Comparison of ENCODE assay signal across 29 cellular contexts in genomic region chr16:25868041-25868600, GRCh38.
"Had no signal": no experiment of that assay in that cellular context is flagged by ENCODE, and none has a peak within 500 bp of the region (broad histone marks: within the 10 kb centered on the region; RNA-seq: fewer than 3 reads in every experiment).

No MANE protein-coding gene starts in this region.

- H3K36me3 Mint-ChIP-seq: activated CD8-positive, alpha-beta memory T cell treated with anti-CD3 and anti-CD28 coated beads, Interleukin-2, amount 10 ng/mL, durations not matched to agents 7 days and 5 days; stimulated activated effector memory CD8-positive, alpha-beta T cell treated with anti-CD3 and anti-CD28 coated beads, Interleukin-12 subunit alpha, Interleukin-12 subunit beta, amount 100 ng/mL, for 72 hours; type B pancreatic cell had no signal

- H3K27ac Mint-ChIP-seq: activated CD8-positive, alpha-beta memory T cell treated with anti-CD3 and anti-CD28 coated beads, Interleukin-2, amount 10 ng/mL, durations not matched to agents 7 days and 5 days; activated CD8-positive, alpha-beta T cell treated with anti-CD3 and anti-CD28 coated beads, Interleukin-2, amount 10 ng/mL, durations not matched to agents 7 days and 5 days; activated naive CD4-positive, alpha-beta T cell treated with anti-CD3 and anti-CD28 coated beads, Interleukin-2, amount 50 U/mL, for 24 hours; activated naive CD8-positive, alpha-beta T cell treated with anti-CD3 and anti-CD28 coated beads, Interleukin-2, amount 50 U/mL, for 24 hours; activated T-helper 2 cell treated with anti-CD3 and anti-CD28 coated beads, Interferon-gamma antibody, Interleukin-2, Interleukin-4, amounts not matched to agents 10 μg/mL and 5 μg/mL and 100 μg/mL, durations not matched to agents 14 hours and 24 hours and 36 hours; nephron; stimulated activated effector memory CD8-positive, alpha-beta T cell treated with anti-CD3 and anti-CD28 coated beads, Interleukin-12 subunit alpha, Interleukin-12 subunit beta, amount 100 ng/mL, for 72 hours; stimulated activated naive CD8-positive, alpha-beta T cell treated with anti-CD3 and anti-CD28 coated beads, Interleukin-15, Interleukin-2, amounts not matched to agents 100 ng/mL and 50 ng/mL, for 24 hours; T-helper 1 cell treated with Interleukin-12 subunit alpha and Interleukin-12 subunit beta and Interleukin-4 antibody, amounts not matched to agents 30 μg/mL and 1 μg/mL, for 36 hours; type B pancreatic cell had no signal

- H3K9me3 Mint-ChIP-seq: activated T-helper 2 cell treated with anti-CD3 and anti-CD28 coated beads, Interferon-gamma antibody, Interleukin-2, Interleukin-4, amounts not matched to agents 10 μg/mL and 5 μg/mL and 100 μg/mL, durations not matched to agents 14 hours and 24 hours and 36 hours; nephron; type B pancreatic cell had no signal

- H3K4me3 Mint-ChIP-seq: activated CD8-positive, alpha-beta memory T cell treated with anti-CD3 and anti-CD28 coated beads, Interleukin-2, amount 10 ng/mL, durations not matched to agents 7 days and 5 days; activated CD8-positive, alpha-beta T cell treated with anti-CD3 and anti-CD28 coated beads, Interleukin-2, amount 10 ng/mL, durations not matched to agents 7 days and 5 days; activated naive CD4-positive, alpha-beta T cell treated with anti-CD3 and anti-CD28 coated beads, Interleukin-2, amount 50 U/mL, for 24 hours; activated naive CD8-positive, alpha-beta T cell treated with anti-CD3 and anti-CD28 coated beads, Interleukin-2, amount 50 U/mL, for 24 hours; nephron; stimulated activated effector memory CD8-positive, alpha-beta T cell treated with anti-CD3 and anti-CD28 coated beads, Interleukin-12 subunit alpha, Interleukin-12 subunit beta, amount 100 ng/mL, for 72 hours; stimulated activated naive CD8-positive, alpha-beta T cell treated with anti-CD3 and anti-CD28 coated beads, Interleukin-15, Interleukin-2, amounts not matched to agents 100 ng/mL and 50 ng/mL, for 24 hours; T-helper 1 cell treated with Interleukin-12 subunit alpha and Interleukin-12 subunit beta and Interleukin-4 antibody, amounts not matched to agents 30 μg/mL and 1 μg/mL, for 36 hours; type B pancreatic cell had no signal

- ATAC-seq: activated CD8-positive, alpha-beta memory T cell treated with anti-CD3 and anti-CD28 coated beads, Interleukin-2, amount 10 ng/mL, durations not matched to agents 7 days and 5 days; activated CD8-positive, alpha-beta T cell treated with anti-CD3 and anti-CD28 coated beads, Interleukin-2, amount 10 ng/mL, durations not matched to agents 7 days and 5 days; activated naive CD8-positive, alpha-beta T cell treated with anti-CD3 and anti-CD28 coated beads, Interleukin-2, amount 50 U/mL, for 24 hours; left ventricle myocardium superior; right cardiac atrium; stimulated activated effector memory CD8-positive, alpha-beta T cell treated with anti-CD3 and anti-CD28 coated beads, Interleukin-12 subunit alpha, Interleukin-12 subunit beta, amount 100 ng/mL, for 72 hours had no signal

- H3K4me1 ChIP-seq: breast epithelium, parathyroid adenoma, uterus had no signal

- H3K27me3 Mint-ChIP-seq: activated CD8-positive, alpha-beta memory T cell treated with anti-CD3 and anti-CD28 coated beads, Interleukin-2, amount 10 ng/mL, durations not matched to agents 7 days and 5 days had no signal

- H3K4me1 Mint-ChIP-seq: activated CD8-positive, alpha-beta memory T cell treated with anti-CD3 and anti-CD28 coated beads, Interleukin-2, amount 10 ng/mL, durations not matched to agents 7 days and 5 days; activated naive CD4-positive, alpha-beta T cell treated with anti-CD3 and anti-CD28 coated beads, Interleukin-2, amount 50 U/mL, for 24 hours; activated naive CD8-positive, alpha-beta T cell treated with anti-CD3 and anti-CD28 coated beads, Interleukin-2, amount 50 U/mL, for 24 hours; nephron; stimulated activated effector memory CD8-positive, alpha-beta T cell treated with anti-CD3 and anti-CD28 coated beads, Interleukin-12 subunit alpha, Interleukin-12 subunit beta, amount 100 ng/mL, for 72 hours had no signal

- H3K9ac ChIP-seq: parathyroid adenoma had no signal

- H3K27ac ChIP-seq: breast epithelium, epithelial cell of prostate, parathyroid adenoma, uterus had no signal

- H3K27me3 ChIP-seq: breast epithelium, uterus had no signal

- FAIRE-seq: colon, endometrium, frontal cortex, TTC549 had no signal

- H3K36me3 ChIP-seq: breast epithelium, uterus had no signal

- H3K9me3 ChIP-seq: uterus had no signal

- H2AFZ ChIP-seq: parathyroid adenoma had no signal

- DNase-seq: activated CD8-positive, alpha-beta memory T cell treated with anti-CD3 and anti-CD28 coated beads, Interleukin-2, amount 10 ng/mL, durations not matched to agents 7 days and 5 days; activated CD8-positive, alpha-beta T cell treated with anti-CD3 and anti-CD28 coated beads, Interleukin-2, amount 10 ng/mL, durations not matched to agents 7 days and 5 days; activated naive CD8-positive, alpha-beta T cell treated with anti-CD3 and anti-CD28 coated beads, Interleukin-2, amount 50 U/mL, for 24 hours; activated T-cell treated with anti-CD3 and anti-CD28 coated beads, Interleukin-2, amount 50 U/mL, for 48 hours; central memory CD4-positive, alpha-beta T cell; dermis blood vessel endothelial cell; effector CD8-positive, alpha-beta T cell; islet precursor cell; left ventricle myocardium superior; right cardiac atrium; stimulated activated CD4-positive, alpha-beta T cell treated with anti-CD3 and anti-CD28 coated beads, Interleukin-12 subunit alpha, Interleukin-12 subunit beta, amount 100 ng/mL, for 4 hours; stimulated activated CD4-positive, alpha-beta T cell treated with anti-CD3 and anti-CD28 coated beads, Interleukin-4, amount 100 ng/mL, for 24 hours; SW 1271; T-helper 9 cell; uterus had no signal

- H3K4me3 ChIP-seq: breast epithelium, uterus had no signal
